ENCODE assay signal across 18 cellular contexts in genomic region chr1:59698386-59698785, GRCh38.
DNase-seq lines count a peak whose midpoint lies in the region; ATAC-seq, FAIRE-seq and TF ChIP-seq lines count a peak whose summit lies in the region.
"Had no signal": no experiment of that assay in that cellular context is flagged by ENCODE, and none has a peak within 500 bp of the region (broad histone marks: within the 10 kb centered on the region; RNA-seq: fewer than 3 reads in every experiment).

No MANE protein-coding gene starts in this region.

- no peak overlapping the region for H3K4me3 Mint-ChIP-seq in activated CD4-positive, alpha-beta T cell treated with anti-CD3 and anti-CD28 coated beads, Interleukin-2, amount 10 ng/mL, durations not matched to agents 24 days and 14 days
- H3K4me3 Mint-ChIP-seq: activated naive CD8-positive, alpha-beta T cell had no signal

- no peak for FAIRE-seq in D721Med (lab: Jason Lieb, UNC)
- FAIRE-seq: A549, keratinocyte, urothelium cell line had no signal

- peaks cover 26% of the 10 kb centered on the region for H3K4me1 Mint-ChIP-seq in activated CD4-positive, alpha-beta T cell treated with anti-CD3 and anti-CD28 coated beads, Interleukin-2, amount 10 ng/mL, durations not matched to agents 24 days and 14 days

- no peak for ATAC-seq in thoracic aorta (ENCODE audit: insufficient number of reproducible peaks, low FRiP score, low read depth)
- ATAC-seq: A549 had no signal

- peaks cover 3% of the 10 kb centered on the region for H3K36me3 Mint-ChIP-seq in activated CD4-positive, alpha-beta T cell treated with anti-CD3 and anti-CD28 coated beads, Interleukin-2, amount 10 ng/mL, durations not matched to agents 24 days and 14 days (ENCODE audit: low read depth)
- H3K36me3 Mint-ChIP-seq: activated naive CD8-positive, alpha-beta T cell had no signal

- peaks cover 9% of the 10 kb centered on the region for H3K9me3 Mint-ChIP-seq in activated CD4-positive, alpha-beta T cell treated with anti-CD3 and anti-CD28 coated beads, Interleukin-2, amount 10 ng/mL, durations not matched to agents 24 days and 14 days

- H3K27ac ChIP-seq in SJCRH30 (peak overlapping the region; percentile 87), muscle layer of duodenum (ENCODE audit: low read length) (peak overlapping the region; percentile 6), thoracic aorta (peak overlapping the region in 1 of 2 donors; percentile 25)
- H3K27ac ChIP-seq: A549, PC-9 had no signal

- no peak for DNase-seq in activated CD4-positive, alpha-beta T cell treated with anti-CD3 and anti-CD28 coated beads, Interleukin-2, amount 10 ng/mL, durations not matched to agents 24 days and 14 days
- no peak for DNase-seq in activated CD4-positive, alpha-beta T cell treated with anti-CD3 and anti-CD28 coated beads for 1 hour
- DNase-seq in SJCRH30 (peak; percentile 71 to 87), thoracic aorta (ENCODE audit: low spot score) (no peak), D721Med (ENCODE audit: insufficient read length, low spot score) (no peak), NCI-H524 (lab: John Stamatoyannopoulos, UW) (no peak)
- DNase-seq in activated naive CD4-positive, alpha-beta T cell treated with anti-CD3 and anti-CD28 coated beads, Interleukin-2, amount 50 U/mL, for 16 hours: no peak
- DNase-seq: activated CD4-positive, CD25-positive, alpha-beta regulatory T cell treated with anti-CD3 and anti-CD28 coated beads, Interleukin-2, amount 50 U/mL, for 72 hours; activated T-cell treated with anti-CD3 and anti-CD28 coated beads for 4 hours; Caco-2; PC-9; stimulated activated CD4-positive, alpha-beta T cell treated with anti-CD3 and anti-CD28 coated beads, Interleukin-2, amount 100 ng/mL, for 48 hours had no signal

- H3K27ac Mint-ChIP-seq in activated CD4-positive, alpha-beta T cell treated with anti-CD3 and anti-CD28 coated beads, Interleukin-2, amount 10 ng/mL, durations not matched to agents 24 days and 14 days: peak overlapping the region; percentile 30
- H3K27ac Mint-ChIP-seq: activated naive CD8-positive, alpha-beta T cell had no signal

- H3K36me3 ChIP-seq in SJCRH30: no peaks in the 10 kb centered on the region
- H3K36me3 ChIP-seq in muscle layer of duodenum (ENCODE audit: control insufficient read depth in 1 of 2, insufficient read depth in 2 of 2, low read length in 2 of 2): no peaks in the 10 kb centered on the region
- H3K36me3 ChIP-seq in thoracic aorta: no peaks in the 10 kb centered on the region
- H3K36me3 ChIP-seq: HAP-1 had no signal

- H3K27me3 Mint-ChIP-seq in activated CD4-positive, alpha-beta T cell treated with anti-CD3 and anti-CD28 coated beads, Interleukin-2, amount 10 ng/mL, durations not matched to agents 24 days and 14 days: peaks cover 2% of the 10 kb centered on the region
- H3K27me3 Mint-ChIP-seq: activated naive CD8-positive, alpha-beta T cell had no signal

- H3K4me3 ChIP-seq in SJCRH30 (no peak overlapping the region), muscle layer of duodenum (ENCODE audit: low read depth in 1 of 2, low read length in 2 of 2) (no peak overlapping the region), thoracic aorta (peak overlapping the region; percentile 27)
- H3K4me3 ChIP-seq: A549, HAP-1, PC-9 had no signal

- H3K9me3 ChIP-seq in SJCRH30 (replicated peaks) (no peaks in the 10 kb centered on the region), muscle layer of duodenum (ENCODE audit: control insufficient read depth in 1 of 2, low read length in 2 of 2) (no peaks in the 10 kb centered on the region), thoracic aorta (no peaks in the 10 kb centered on the region)
- H3K9me3 ChIP-seq: A549, Caco-2, HAP-1 had no signal

- intact Hi-C loops in activated CD4-positive, alpha-beta T cell treated with anti-CD3 and anti-CD28 coated beads, Interleukin-2, amount 10 ng/mL, durations not matched to agents 24 days and 14 days (cut with micrococcal nuclease): loop anchor here (2.0 to 10.0 kb wide), 6 partner anchors 204 to 1182 kb away; partner anchors contain the start of genes FGGY and JUN

- H3K4me1 ChIP-seq in SJCRH30 (peaks cover 29% of the 10 kb centered on the region), muscle layer of duodenum (ENCODE audit: control insufficient read depth in 1 of 2, insufficient read depth in 2 of 2, low read length in 2 of 2) (peaks cover 0 to 13% of the 10 kb centered on the region in 2 donors), thoracic aorta (ENCODE audit: control insufficient read depth in 1 of 2, low read depth in 2 of 2) (peaks cover 4 to 31% of the 10 kb centered on the region in 2 donors)
- H3K4me1 ChIP-seq: Caco-2, HAP-1 had no signal

- H3K27me3 ChIP-seq in SJCRH30: no peaks in the 10 kb centered on the region
- no peaks in the 10 kb centered on the region for H3K27me3 ChIP-seq in muscle layer of duodenum (ENCODE audit: low read depth, low read length)
- H3K27me3 ChIP-seq in thoracic aorta (replicated peaks; ENCODE audit: insufficient read depth): no peaks in the 10 kb centered on the region

- TF ChIP-seq CTCF in thoracic aorta (IDR thresholded peaks at IDR 0.05): no peak
- TF ChIP-seq CTCF in D721Med (IDR thresholded peaks at IDR 0.05; ENCODE audit: insufficient read depth, missing control alignments): no peak

Comparison
In these comparisons a context has a peak if more than half of its experiments do, and no peak if none do; other contexts are left out.
1. DNase-seq: peak in SJCRH30 (2 of 2); none in activated CD4-positive, alpha-beta T cell treated with anti-CD3 and anti-CD28 coated beads, Interleukin-2, amount 10 ng/mL, durations not matched to agents 24 days and 14 days (single experiment), activated CD4-positive, alpha-beta T cell treated with anti-CD3 and anti-CD28 coated beads for 1 hour (single experiment), thoracic aorta (single experiment), D721Med (single experiment), activated naive CD4-positive, alpha-beta T cell treated with anti-CD3 and anti-CD28 coated beads, Interleukin-2, amount 50 U/mL, for 16 hours (single experiment) and NCI-H524 (0 of 2).